In the genomic region with DNA sequence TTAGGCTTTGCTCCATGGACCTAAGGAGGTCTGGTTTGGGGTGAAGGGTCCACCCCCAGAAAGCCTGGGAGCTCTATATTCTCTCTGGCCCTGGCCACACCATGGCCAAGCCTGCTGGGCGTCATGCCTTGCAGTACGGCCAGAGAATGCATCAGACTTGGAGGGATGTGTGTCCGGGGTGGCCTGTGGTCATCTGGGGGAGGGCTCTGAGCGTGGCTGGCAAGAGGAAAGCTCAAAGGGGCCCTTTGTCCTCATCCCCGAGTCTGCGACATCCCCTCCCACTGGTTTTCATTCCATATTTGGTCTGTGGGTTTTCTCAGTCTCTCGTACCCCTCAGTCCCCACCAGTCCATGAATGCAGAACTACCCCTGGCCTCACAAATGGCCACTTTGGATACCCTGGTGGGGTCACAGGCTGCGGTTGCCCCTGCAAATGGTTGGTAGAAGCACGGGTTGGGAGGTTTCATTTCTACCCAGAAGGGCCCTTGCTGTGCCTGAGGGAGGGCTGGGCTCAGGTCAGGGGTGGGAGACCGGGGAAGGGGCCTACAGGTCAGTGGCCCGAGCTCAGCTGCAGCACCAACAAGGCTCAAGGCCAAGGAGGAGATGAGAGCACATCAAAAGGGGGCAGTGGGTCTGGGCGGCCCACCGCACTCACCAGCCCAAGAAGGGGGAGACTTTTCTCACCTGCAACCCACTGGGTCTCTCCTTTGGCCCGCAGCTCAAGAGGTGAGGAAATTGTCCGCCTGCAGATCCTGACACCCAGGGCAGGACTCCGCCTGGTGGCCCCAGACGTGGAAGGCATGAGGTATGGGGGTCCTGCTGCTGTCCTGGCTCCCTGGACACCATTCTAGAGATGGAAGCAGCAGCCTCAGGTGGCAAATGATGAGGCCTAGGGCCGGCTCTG, we compare ENCODE assay signal across 18 cellular contexts. TPM values are rescaled to one million over a fixed set of nuclear protein-coding genes. Genes with fewer than 3 reads are reported as not detected.
DNase-seq lines count a peak whose midpoint lies in the region; ATAC-seq and TF ChIP-seq lines count a peak whose summit lies in the region.
"Had no signal": no experiment of that assay in that cellular context is flagged by ENCODE, and none has a peak within 500 bp of the region (broad histone marks: within the 10 kb centered on the region; RNA-seq: fewer than 3 reads in every experiment).

No MANE protein-coding gene starts in this region.

- no peaks in the 10 kb centered on the region for H3K9me3 ChIP-seq in heart left ventricle
- H3K9me3 ChIP-seq: BLaER1 treated with 17β-estradiol and CSF1 and Interleukin-3, amounts not matched to agents 10 nM and 100 nM; Peyer's patch had no signal

- TF ChIP-seq CTCF in heart left ventricle (IDR thresholded peaks at IDR 0.05), result no peak

- 79 to 94% (median 86%) methylated on average over 16 to 18 of the region's 18 CpGs for WGBS in heart left ventricle, 4 donors

- H3K4me1 Mint-ChIP-seq in stimulated activated naive CD8-positive, alpha-beta T cell treated with anti-CD3 and anti-CD28 coated beads, Interleukin-15, amount 100 ng/mL, for 72 hours, result peaks cover 17% of the 10 kb centered on the region

- no peaks in the 10 kb centered on the region for H3K27me3 Mint-ChIP-seq in stimulated activated naive CD8-positive, alpha-beta T cell treated with anti-CD3 and anti-CD28 coated beads, Interleukin-15, amount 100 ng/mL, for 72 hours
- H3K27me3 Mint-ChIP-seq: CD4-positive, alpha-beta memory T cell had no signal

- H3K27ac Mint-ChIP-seq in activated naive CD4-positive, alpha-beta T cell treated with anti-CD3 and anti-CD28 coated beads, Interleukin-2, amount 50 U/mL, for 72 hours, result no peak overlapping the region
- H3K27ac Mint-ChIP-seq in stimulated activated naive CD8-positive, alpha-beta T cell treated with anti-CD3 and anti-CD28 coated beads, Interleukin-15, amount 100 ng/mL, for 72 hours, result no peak overlapping the region

- H3K27me3 ChIP-seq in layer of hippocampus (ENCODE audit: control insufficient read depth, insufficient read depth, low read length) (no peaks in the 10 kb centered on the region), heart left ventricle (peaks cover 0 to 14% (median 0%) of the 10 kb centered on the region in 9 donors)
- H3K27me3 ChIP-seq: Peyer's patch had no signal

- H3K27ac ChIP-seq in cingulate gyrus (ENCODE audit: low read depth, low read length), result peak overlapping the region; percentile 72
- H3K27ac ChIP-seq in layer of hippocampus (ENCODE audit: low read depth, low read length), result peak overlapping the region; percentile 55
- no peak overlapping the region for H3K27ac ChIP-seq in heart left ventricle
- H3K27ac ChIP-seq: 22Rv1; BLaER1 treated with 17β-estradiol and CSF1 and Interleukin-3, amounts not matched to agents 10 nM and 100 nM; Peyer's patch had no signal

- no peak for TF ChIP-seq POLR2A in heart left ventricle (IDR thresholded peaks at IDR 0.05)

- H3K4me3 ChIP-seq in heart left ventricle, result no peak overlapping the region
- H3K4me3 ChIP-seq: BLaER1 treated with 17β-estradiol and CSF1 and Interleukin-3, amounts not matched to agents 10 nM and 100 nM; Peyer's patch had no signal

- no peaks in the 10 kb centered on the region for H3K4me1 ChIP-seq in heart left ventricle
- H3K4me1 ChIP-seq: Peyer's patch had no signal

- no peak for ATAC-seq in activated naive CD4-positive, alpha-beta T cell treated with anti-CD3 and anti-CD28 coated beads, Interleukin-2, amount 50 U/mL, for 72 hours
- no peak for ATAC-seq in stimulated activated naive CD8-positive, alpha-beta T cell treated with anti-CD3 and anti-CD28 coated beads, Interleukin-15, amount 100 ng/mL, for 72 hours
- no peak for ATAC-seq in heart left ventricle

- no peaks in the 10 kb centered on the region for H3K9me3 Mint-ChIP-seq in activated naive CD4-positive, alpha-beta T cell treated with anti-CD3 and anti-CD28 coated beads, Interleukin-2, amount 50 U/mL, for 72 hours
- H3K9me3 Mint-ChIP-seq in stimulated activated naive CD8-positive, alpha-beta T cell treated with anti-CD3 and anti-CD28 coated beads, Interleukin-15, amount 100 ng/mL, for 72 hours, result no peaks in the 10 kb centered on the region
- H3K9me3 Mint-ChIP-seq: CD4-positive, alpha-beta memory T cell had no signal

- no peaks in the 10 kb centered on the region for H3K36me3 ChIP-seq in heart left ventricle
- H3K36me3 ChIP-seq: BLaER1 treated with 17β-estradiol and CSF1 and Interleukin-3, amounts not matched to agents 10 nM and 100 nM; Peyer's patch had no signal

- DNase-seq in Ammon's horn (ENCODE audit: low spot score) (peak; percentile 68), putamen (ENCODE audit: low spot score) (peak; percentile 73), iPS-NIHi11 (ENCODE audit: low spot score) (no peak), heart left ventricle (no peak)
- DNase-seq in activated naive CD4-positive, alpha-beta T cell treated with anti-CD3 and anti-CD28 coated beads, Interleukin-2, amount 50 U/mL, for 72 hours (ENCODE audit: low spot score in 2 of 2), result no peak
- DNase-seq in stimulated activated naive CD8-positive, alpha-beta T cell treated with anti-CD3 and anti-CD28 coated beads, Interleukin-15, amount 100 ng/mL, for 72 hours, result no peak
- DNase-seq: ACHN; CD4-positive, alpha-beta memory T cell; DMS153; Kasumi-1; NCI-H1694 treated with DMSO at 0.1 percent for 48 hours; NCI-H2081 treated with DMSO at 0.1 percent for 48 hours; NCI-H526; Peyer's patch had no signal

- intact Hi-C loops in heart left ventricle (cut with DNase I), result no loop called here

- H3K36me3 Mint-ChIP-seq in activated naive CD4-positive, alpha-beta T cell treated with anti-CD3 and anti-CD28 coated beads, Interleukin-2, amount 50 U/mL, for 72 hours, result no peaks in the 10 kb centered on the region
- H3K36me3 Mint-ChIP-seq: CD4-positive, alpha-beta memory T cell had no signal

- no peak overlapping the region for H3K4me3 Mint-ChIP-seq in stimulated activated naive CD8-positive, alpha-beta T cell treated with anti-CD3 and anti-CD28 coated beads, Interleukin-15, amount 100 ng/mL, for 72 hours
- H3K4me3 Mint-ChIP-seq: CD4-positive, alpha-beta memory T cell had no signal

RNA-seq across cellular contexts. Expression of a gene that starts 30.2 kb away (rescaled TPM):
- total RNA-seq in activated naive CD4-positive, alpha-beta T cell treated with anti-CD3 and anti-CD28 coated beads, Interleukin-2, amount 50 U/mL, for 72 hours, result 1 to 10 TPM; 2.0 to 2.3 TPM
- total RNA-seq in heart left ventricle, result 1 to 10 TPM in 7 of 9 donors, under 1 TPM in 2; 0.67 to 7.4 (median 1.9) TPM
- under 1 TPM; 0.42 to 0.78 TPM for polyA plus RNA-seq in heart left ventricle

Comparison
In these comparisons a context has a peak if more than half of its experiments do, and no peak if none do; other contexts are left out.
1. DNase-seq: peak in Ammon's horn (single experiment) and putamen (single experiment); none in iPS-NIHi11 (single experiment), activated naive CD4-positive, alpha-beta T cell treated with anti-CD3 and anti-CD28 coated beads, Interleukin-2, amount 50 U/mL, for 72 hours (0 of 2), stimulated activated naive CD8-positive, alpha-beta T cell treated with anti-CD3 and anti-CD28 coated beads, Interleukin-15, amount 100 ng/mL, for 72 hours (0 of 2) and heart left ventricle (0 of 5).
2. H3K27ac ChIP-seq: peak in cingulate gyrus (single experiment) and layer of hippocampus (single experiment); none in heart left ventricle (0 of 12).